ENCODE assay signal across 29 cellular contexts in the genomic region with DNA sequence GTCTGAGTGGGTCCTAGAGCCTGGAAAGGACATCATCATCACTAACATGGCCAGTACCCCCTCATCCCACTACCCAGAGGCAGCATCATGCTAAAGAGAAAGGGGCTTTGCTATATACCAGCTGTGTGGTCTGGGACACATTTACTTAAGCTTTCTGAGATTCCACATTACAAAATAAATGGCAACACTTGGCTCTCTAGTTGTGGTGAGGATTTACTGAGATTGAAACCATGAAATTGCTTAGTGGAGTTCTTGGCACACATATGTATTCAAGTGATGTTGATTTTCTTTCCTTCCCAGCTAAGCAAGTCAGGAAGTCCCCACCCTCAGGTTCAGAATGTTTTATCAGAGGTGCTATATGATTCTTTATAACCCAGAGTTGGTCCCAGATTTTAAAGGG.
"Had no signal": no experiment of that assay in that cellular context is flagged by ENCODE, and none has a peak within 500 bp of the region (broad histone marks: within the 10 kb centered on the region; RNA-seq: fewer than 3 reads in every experiment).

No MANE protein-coding gene starts in this region.

- H3K27ac Mint-ChIP-seq: naive thymus-derived CD4-positive, alpha-beta T cell; natural killer cell; nephron; stimulated activated naive CD8-positive, alpha-beta T cell treated with anti-CD3 and anti-CD28 coated beads, Interleukin-15, amount 100 ng/mL, for 72 hours had no signal

- H3K27ac ChIP-seq: neutrophil, pancreas, prostate gland, right atrium auricular region, right lobe of liver, sigmoid colon, skin epidermis, spleen, thoracic aorta, thyroid gland, tibial nerve, upper lobe of left lung, vagina had no signal

- DNase-seq: naive thymus-derived CD4-positive, alpha-beta T cell; natural killer cell; nucleus accumbens; pancreas; retina; right lobe of liver; sigmoid colon; spleen; stimulated activated CD4-positive, alpha-beta T cell treated with anti-CD3 and anti-CD28 coated beads, Interleukin-12 subunit alpha, Interleukin-12 subunit beta, amount 100 ng/mL, for 4 hours; stimulated activated CD4-positive, alpha-beta T cell treated with anti-CD3 and anti-CD28 coated beads, Interleukin-1b, Interleukin-23, amount 100 ng/mL, for 48 hours; stimulated activated CD4-positive, alpha-beta T cell treated with anti-CD3 and anti-CD28 coated beads, Interleukin-4, amount 100 ng/mL, for 1 hour; stimulated activated CD4-positive, alpha-beta T cell treated with anti-CD3 and anti-CD28 coated beads, Interleukin-4, amount 100 ng/mL, for 4 hours; stimulated activated CD8-positive, alpha-beta memory T cell treated with anti-CD3 and anti-CD28 coated beads, Interleukin-4, amount 100 ng/mL, for 48 hours; stimulated activated naive CD4-positive, alpha-beta T cell; stimulated activated naive CD8-positive, alpha-beta T cell treated with anti-CD3 and anti-CD28 coated beads, Interleukin-15, amount 100 ng/mL, for 72 hours; stimulated activated naive CD8-positive, alpha-beta T cell treated with anti-CD3 and anti-CD28 coated beads, Interleukin-15, Interleukin-2, amounts not matched to agents 100 U/mL and 50 U/mL, for 24 hours; substantia nigra; thyroid gland; trophoblast cell; upper lobe of left lung had no signal

- H3K9me3 ChIP-seq: neutrophil, pancreas, prostate gland, right lobe of liver, thoracic aorta, thyroid gland, upper lobe of left lung, vagina had no signal

- H3K9me3 Mint-ChIP-seq: natural killer cell; stimulated activated naive CD8-positive, alpha-beta T cell treated with anti-CD3 and anti-CD28 coated beads, Interleukin-15, amount 100 ng/mL, for 72 hours had no signal

- H3K4me3 ChIP-seq: pancreas, prostate gland, right atrium auricular region, right lobe of liver, sigmoid colon, skin epidermis, smooth muscle cell, spleen, thoracic aorta, thyroid gland, tibial nerve, upper lobe of left lung, vagina had no signal

- ATAC-seq: naive thymus-derived CD4-positive, alpha-beta T cell; natural killer cell; pancreas; right lobe of liver; stimulated activated naive CD8-positive, alpha-beta T cell treated with anti-CD3 and anti-CD28 coated beads, Interleukin-15, amount 100 ng/mL, for 72 hours; stimulated activated naive CD8-positive, alpha-beta T cell treated with anti-CD3 and anti-CD28 coated beads, Interleukin-15, Interleukin-2, amounts not matched to agents 100 U/mL and 50 U/mL, for 24 hours had no signal

- H3K4me1 Mint-ChIP-seq: naive thymus-derived CD4-positive, alpha-beta T cell; natural killer cell; stimulated activated naive CD8-positive, alpha-beta T cell treated with anti-CD3 and anti-CD28 coated beads, Interleukin-15, amount 100 ng/mL, for 72 hours had no signal

- H3K36me3 ChIP-seq: neutrophil, pancreas, prostate gland, right atrium auricular region, right lobe of liver, sigmoid colon, spleen, thoracic aorta, thyroid gland, tibial nerve, upper lobe of left lung, vagina had no signal

- H3K4me1 ChIP-seq: prostate gland, right atrium auricular region, right lobe of liver, sigmoid colon, spleen, tibial nerve, upper lobe of left lung, vagina had no signal

- H3K4me3 Mint-ChIP-seq: naive thymus-derived CD4-positive, alpha-beta T cell; natural killer cell; nephron; stimulated activated naive CD8-positive, alpha-beta T cell treated with anti-CD3 and anti-CD28 coated beads, Interleukin-15, amount 100 ng/mL, for 72 hours had no signal

- H3K27me3 ChIP-seq: neutrophil, pancreas, right atrium auricular region, right lobe of liver, sigmoid colon, thyroid gland, tibial nerve, upper lobe of left lung, vagina had no signal

- H3K36me3 Mint-ChIP-seq: naive thymus-derived CD4-positive, alpha-beta T cell; natural killer cell had no signal
